ENCODE assay signal across 2 cellular contexts in the genomic region with DNA sequence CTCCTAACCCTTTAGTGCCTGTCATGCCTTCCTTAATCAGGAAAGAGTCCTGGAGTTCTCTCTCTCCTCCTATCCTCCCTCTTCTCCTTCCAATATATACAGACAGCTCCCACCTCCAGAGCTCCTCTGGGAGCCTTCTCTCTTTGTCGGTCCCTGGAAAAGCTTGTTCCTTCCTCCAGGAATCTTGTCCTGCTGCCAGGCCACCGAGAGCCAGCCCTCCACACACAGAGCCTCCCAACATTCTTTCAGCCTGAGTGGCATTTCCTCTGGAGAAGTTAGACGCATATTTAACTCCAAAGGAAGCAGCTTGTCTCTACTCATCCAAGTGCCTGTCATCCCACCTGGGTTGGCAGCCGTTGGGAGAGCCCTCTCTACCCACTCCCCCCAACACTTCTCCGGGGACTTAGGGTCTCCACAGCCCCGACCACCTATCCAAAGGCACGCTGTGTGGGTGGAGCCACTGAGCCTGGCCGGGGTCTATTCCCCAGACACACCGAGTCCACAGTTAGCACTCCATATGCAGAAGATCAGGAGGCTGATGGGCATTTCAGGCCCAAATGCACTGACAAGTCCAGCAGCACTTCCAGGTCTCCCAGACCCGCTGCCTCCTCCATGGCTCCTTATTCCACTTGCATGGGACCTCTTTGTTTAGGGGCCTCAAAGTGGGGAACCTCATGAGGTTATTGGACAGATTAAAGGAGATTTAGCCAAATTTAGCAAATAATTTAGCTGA.
TF ChIP-seq lines count a peak whose summit lies in the region.

No MANE protein-coding gene starts in this region.

TF ChIP-seq in A549, 52 proteins besides CTCF, POLR2A, EP300 and RAD21:
- TF ChIP-seq, protein P1, sequence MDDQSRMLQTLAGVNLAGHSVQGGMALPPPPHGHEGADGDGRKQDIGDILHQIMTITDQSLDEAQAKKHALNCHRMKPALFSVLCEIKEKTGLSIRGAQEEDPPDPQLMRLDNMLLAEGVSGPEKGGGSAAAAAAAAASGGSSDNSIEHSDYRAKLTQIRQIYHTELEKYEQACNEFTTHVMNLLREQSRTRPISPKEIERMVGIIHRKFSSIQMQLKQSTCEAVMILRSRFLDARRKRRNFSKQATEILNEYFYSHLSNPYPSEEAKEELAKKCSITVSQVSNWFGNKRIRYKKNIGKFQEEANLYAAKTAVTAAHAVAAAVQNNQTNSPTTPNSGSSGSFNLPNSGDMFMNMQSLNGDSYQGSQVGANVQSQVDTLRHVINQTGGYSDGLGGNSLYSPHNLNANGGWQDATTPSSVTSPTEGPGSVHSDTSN (IDR thresholded peaks at IDR 0.05), result peak; percentile 30; the same call in 1 of the 2 replicates
- TF ChIP-seq CHD4 (IDR thresholded peaks at IDR 0.05; ENCODE audit: borderline replicate concordance) (no peak), GATA3 (IDR thresholded peaks at IDR 0.05; ENCODE audit: borderline replicate concordance) (peak; percentile 60; the same call in 1 of the 2 replicates), CEBPB (IDR thresholded peaks at IDR 0.05) (no peak), CBX8 (IDR thresholded peaks at IDR 0.05) (no peak), FOSL2 (IDR thresholded peaks at IDR 0.05) (no peak), FOSL2 (CRISPR knock-in tag; IDR thresholded peaks at IDR 0.05) (peak; percentile 58; the same call in 1 of the 2 replicates)
TF ChIP-seq in A549: peak in this region for 3.

TF ChIP-seq in H1, 55 proteins besides CTCF, POLR2A, EP300 and RAD21:
- TF ChIP-seq ATF3 (IDR thresholded peaks at IDR 0.05; ENCODE audit: insufficient read depth, low read depth, low read length) (no peak), RFX5 (IDR thresholded peaks at IDR 0.05; ENCODE audit: borderline replicate concordance, low read depth, low read length) (no peak), POLR2AphosphoS5 (IDR thresholded peaks at IDR 0.05; ENCODE audit: low read depth, low read length) (no peak), RNF2 (IDR thresholded peaks at IDR 0.05; ENCODE audit: borderline replicate concordance, low read depth, low read length, missing control alignments, poor library complexity, severe bottlenecking) (no peak), ATF2 (IDR thresholded peaks at IDR 0.05; ENCODE audit: low read length) (no peak), SRF (IDR thresholded peaks at IDR 0.05; ENCODE audit: low read depth, low read length) (no peak), SUZ12 (IDR thresholded peaks at IDR 0.05; ENCODE audit: low read length) (no peak), TCF12 (IDR thresholded peaks at IDR 0.05; ENCODE audit: low read depth, low read length) (no peak), MAFK (IDR thresholded peaks at IDR 0.05; ENCODE audit: low read depth, low read length) (no peak), HDAC6 (IDR thresholded peaks at IDR 0.05; ENCODE audit: low read depth, low read length) (no peak), CHD2 (IDR thresholded peaks at IDR 0.05; ENCODE audit: low read length) (no peak), CBX8 (IDR thresholded peaks at IDR 0.05; ENCODE audit: borderline replicate concordance, low read depth, low read length) (no peak), SIRT6 (IDR thresholded peaks at IDR 0.05; ENCODE audit: low read length) (no peak), KDM1A (IDR thresholded peaks at IDR 0.05; ENCODE audit: borderline replicate concordance, low read length) (no peak), POU5F1 (IDR thresholded peaks at IDR 0.05; ENCODE audit: low read depth, low read length) (no peak), SIN3A (conservative IDR thresholded peaks at IDR 0.05 in 1 of 2, IDR thresholded peaks at IDR 0.05 in 1 of 2; ENCODE audit: low read depth in 1 of 2, low read length in 2 of 2) (no peak), USF2 (IDR thresholded peaks at IDR 0.05; ENCODE audit: low read length) (no peak)
